In genomic region chr6:167699141-167700036, GRCh38 we compare ENCODE assay signal across 8 cellular contexts.
A peak's percentile ranks its signal among the peaks of the same experiment; 100 is the strongest.
DNase-seq lines count a peak whose midpoint lies in the region; ATAC-seq and TF ChIP-seq lines count a peak whose summit lies in the region.

No MANE protein-coding gene starts in this region.

- H3K36me3 Mint-ChIP-seq in progenitor cell of endocrine pancreas (ENCODE audit: insufficient read depth): no peaks in the 10 kb centered on the region

- H3K27me3 Mint-ChIP-seq in progenitor cell of endocrine pancreas: no peaks in the 10 kb centered on the region

- H3K4me3 Mint-ChIP-seq in progenitor cell of endocrine pancreas (ENCODE audit: low read depth): no peak overlapping the region

- peaks cover 1% of the 10 kb centered on the region for H3K9me3 Mint-ChIP-seq in progenitor cell of endocrine pancreas (ENCODE audit: low read depth)

- TF ChIP-seq CTCF in fibroblast of the aortic adventitia (IDR thresholded peaks at IDR 0.05; ENCODE audit: insufficient read depth, low read length) (no peak), progenitor cell of endocrine pancreas (IDR thresholded peaks at IDR 0.05; ENCODE audit: unreplicated experiment) (no peak)

- peak overlapping the region; percentile 71 for H3K27ac Mint-ChIP-seq in progenitor cell of endocrine pancreas

- H3K4me1 Mint-ChIP-seq in progenitor cell of endocrine pancreas (ENCODE audit: low read depth): peaks cover 27% of the 10 kb centered on the region

- DNase-seq in CD1c-positive myeloid dendritic cell (ENCODE audit: extremely low spot score) (peak; percentile 86), HT1080 (ENCODE audit: low read depth) (peak; percentile 68), fibroblast of the aortic adventitia (ENCODE audit: low read depth) (peak; percentile 7), progenitor cell of endocrine pancreas (ENCODE audit: low spot score, unreplicated experiment) (no peak), AG08396 (ENCODE audit: low spot score) (no peak), iPS-NIHi11 (ENCODE audit: low spot score) (no peak)
- peak; percentile 8 to 29 for DNase-seq in activated CD8-positive, alpha-beta memory T cell treated with anti-CD3 and anti-CD28 coated beads for 4 hours (ENCODE audit: low read depth in 2 of 2)

- H3K4me3 ChIP-seq in fibroblast of the aortic adventitia (ENCODE audit: low read depth, low read length): no peak overlapping the region

- peak; percentile 95 for ATAC-seq in GM21423 (IDR thresholded peaks at IDR 0.05; ENCODE audit: unreplicated experiment)

Comparison
In these comparisons a context has a peak if more than half of its experiments do, and no peak if none do; other contexts are left out.
1. DNase-seq: peak in CD1c-positive myeloid dendritic cell (single experiment), HT1080 (single experiment), activated CD8-positive, alpha-beta memory T cell treated with anti-CD3 and anti-CD28 coated beads for 4 hours (2 of 2) and fibroblast of the aortic adventitia (single experiment); none in progenitor cell of endocrine pancreas (single experiment), AG08396 (single experiment) and iPS-NIHi11 (single experiment).